16 cellular contexts compared by ENCODE assay signal in the genomic region with DNA sequence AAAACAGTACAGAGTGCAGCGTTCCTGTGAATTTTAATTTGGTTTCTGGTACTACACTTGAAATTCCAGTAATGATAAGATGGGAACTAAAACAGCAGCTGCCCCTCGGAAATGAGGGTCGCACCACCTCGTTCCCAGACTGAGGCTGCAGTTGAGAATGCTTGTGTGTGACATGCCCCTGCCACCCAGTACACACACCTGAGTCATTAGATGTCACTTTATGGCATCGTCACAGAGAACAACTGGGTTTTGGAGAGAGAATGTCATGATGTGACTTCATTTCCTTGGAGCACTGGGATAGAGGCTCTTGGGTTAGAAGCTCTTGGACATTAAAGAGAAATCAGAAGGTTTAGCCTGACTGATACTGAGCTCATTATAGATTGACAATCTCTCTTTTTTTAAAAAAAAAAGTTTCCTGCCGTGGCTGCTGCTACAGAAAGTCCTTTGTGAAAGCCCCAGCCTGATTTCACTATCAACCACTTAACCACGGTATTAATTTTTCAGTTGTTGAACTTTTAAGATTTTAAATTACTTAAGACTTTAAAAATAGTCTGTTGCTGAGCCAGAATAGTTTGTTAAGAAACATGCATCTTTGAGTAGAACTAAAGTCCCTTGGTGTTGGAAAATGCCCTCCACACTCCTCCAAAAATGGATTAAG. TPM values are rescaled to one million over a fixed set of nuclear protein-coding genes. Genes with fewer than 3 reads are reported as not detected.
DNase-seq lines count a peak whose midpoint lies in the region; ATAC-seq and TF ChIP-seq lines count a peak whose summit lies in the region.
"Had no signal": no experiment of that assay in that cellular context is flagged by ENCODE, and none has a peak within 500 bp of the region (broad histone marks: within the 10 kb centered on the region; RNA-seq: fewer than 3 reads in every experiment).

No MANE protein-coding gene starts in this region.

- H3K4me3 Mint-ChIP-seq in activated T-cell treated with anti-CD3 and anti-CD28 coated beads, Interleukin-2, amount 50 U/mL, for 24 hours = no peak overlapping the region
- H3K4me3 Mint-ChIP-seq in progenitor cell of endocrine pancreas (ENCODE audit: low read depth) = no peak overlapping the region

- H2AFZ ChIP-seq in Karpas-422 (ENCODE audit: low read length) (no peak overlapping the region), OCI-LY7 (ENCODE audit: low read length) (no peak overlapping the region)

- H3K4me1 ChIP-seq in Karpas-422 (ENCODE audit: low read length) (peaks cover 84% of the 10 kb centered on the region), OCI-LY7 (ENCODE audit: insufficient read depth, low read length, poor library complexity, severe bottlenecking) (peaks cover 13% of the 10 kb centered on the region)

- H3K9me3 ChIP-seq in Karpas-422 (ENCODE audit: low read length) (no peaks in the 10 kb centered on the region), OCI-LY7 (ENCODE audit: low read length) (no peaks in the 10 kb centered on the region)

- no peaks in the 10 kb centered on the region for H3K27me3 ChIP-seq in Karpas-422 (ENCODE audit: low read length)

- H3K36me3 ChIP-seq in Karpas-422 (ENCODE audit: insufficient read depth, low read length) = peaks cover 49% of the 10 kb centered on the region
- peaks cover 95% of the 10 kb centered on the region for H3K36me3 ChIP-seq in OCI-LY7 (ENCODE audit: insufficient read depth, low read length)

- no peaks in the 10 kb centered on the region for H3K27me3 Mint-ChIP-seq in activated T-cell treated with anti-CD3 and anti-CD28 coated beads, Interleukin-2, amount 50 U/mL, for 24 hours
- H3K27me3 Mint-ChIP-seq in progenitor cell of endocrine pancreas = no peaks in the 10 kb centered on the region

- H3K27ac Mint-ChIP-seq in activated T-cell treated with anti-CD3 and anti-CD28 coated beads, Interleukin-2, amount 50 U/mL, for 24 hours = peak overlapping the region; percentile 59
- H3K27ac Mint-ChIP-seq in progenitor cell of endocrine pancreas = peak overlapping the region; percentile 9

- H3K79me2 ChIP-seq in Karpas-422 (ENCODE audit: low read length) = peaks cover 94% of the 10 kb centered on the region
- peaks cover 88% of the 10 kb centered on the region for H3K79me2 ChIP-seq in OCI-LY7 (ENCODE audit: insufficient read depth, low read depth, low read length)

- H3K4me3 ChIP-seq in Karpas-422 (ENCODE audit: low read length) (no peak overlapping the region), OCI-LY7 (ENCODE audit: low read depth, low read length, poor library complexity, severe bottlenecking) (no peak overlapping the region)

- no peaks in the 10 kb centered on the region for H3K9me2 ChIP-seq in Karpas-422 (replicated peaks; ENCODE audit: insufficient read depth, low read length)
- no peaks in the 10 kb centered on the region for H3K9me2 ChIP-seq in OCI-LY7 (ENCODE audit: insufficient read depth, low read length)

- peaks cover 55% of the 10 kb centered on the region for H3K4me1 Mint-ChIP-seq in activated T-cell treated with anti-CD3 and anti-CD28 coated beads, Interleukin-2, amount 50 U/mL, for 24 hours (ENCODE audit: low read depth)
- H3K4me1 Mint-ChIP-seq in progenitor cell of endocrine pancreas (ENCODE audit: low read depth) = peaks cover 7% of the 10 kb centered on the region

- intact Hi-C loops in OCI-LY7 (cut with micrococcal nuclease; ENCODE audit: unreplicated experiment) = no loop called here

- POLR2A ChIA-PET in OCI-LY7 (lab: Charles Lee) = interaction anchor here (0.6 to 1.4 kb wide), 3 partner anchors 13 to 533 kb away, joined by 3 to 8 read pairs (median 3); no protein-coding TSS in a partner anchor

- H3K4me2 ChIP-seq in Karpas-422 (ENCODE audit: low read depth, low read length, poor library complexity, severe bottlenecking) (no peak overlapping the region), OCI-LY7 (ENCODE audit: low read length) (no peak overlapping the region)

- CTCF ChIA-PET in OCI-LY7 (lab: Charles Lee; ENCODE audit: unreplicated experiment) = no interaction called here

- H3K27ac ChIP-seq in Karpas-422 (ENCODE audit: low read length) = peak overlapping the region; percentile 30
- H3K27ac ChIP-seq in OCI-LY7 (ENCODE audit: low read depth, low read length, poor library complexity, severe bottlenecking) = no peak overlapping the region
- H3K27ac ChIP-seq: C4-2B had no signal

- no peaks in the 10 kb centered on the region for H3K9me3 Mint-ChIP-seq in activated T-cell treated with anti-CD3 and anti-CD28 coated beads, Interleukin-2, amount 50 U/mL, for 24 hours
- H3K9me3 Mint-ChIP-seq in progenitor cell of endocrine pancreas (ENCODE audit: low read depth) = peaks cover 4% of the 10 kb centered on the region

- no TSS peak for BruUV-seq in OCI-LY7 (replicated peaks; lab: Mats Ljungman, UMichigan)

- no peak overlapping the region for H3K9ac ChIP-seq in Karpas-422 (ENCODE audit: low read length)

- TF ChIP-seq CTCF in progenitor cell of endocrine pancreas (IDR thresholded peaks at IDR 0.05; ENCODE audit: unreplicated experiment) (no peak), OCI-LY7 (conservative IDR thresholded peaks at IDR 0.05; ENCODE audit: low read length) (no peak)

- peaks cover 17% of the 10 kb centered on the region for H4K20me1 ChIP-seq in Karpas-422 (ENCODE audit: insufficient read depth, low read depth, low read length)
- peaks cover 36% of the 10 kb centered on the region for H4K20me1 ChIP-seq in OCI-LY7 (ENCODE audit: insufficient read depth, low read length)

- H3K36me3 Mint-ChIP-seq in activated T-cell treated with anti-CD3 and anti-CD28 coated beads, Interleukin-2, amount 50 U/mL, for 24 hours (ENCODE audit: low read depth) = peaks cover 92% of the 10 kb centered on the region
- H3K36me3 Mint-ChIP-seq in progenitor cell of endocrine pancreas (ENCODE audit: insufficient read depth) = peaks cover 20% of the 10 kb centered on the region

- ATAC-seq in GM21723 (IDR thresholded peaks at IDR 0.05; ENCODE audit: unreplicated experiment) = peak; percentile 88
- ATAC-seq: Panc1 had no signal

- DNase-seq in activated T-cell treated with anti-CD3 and anti-CD28 coated beads, Interleukin-2, amount 50 U/mL, for 24 hours = no peak
- DNase-seq in activated T-cell treated with anti-CD3 and anti-CD28 coated beads, Interleukin-2, amount 50 U/mL, for 1 hour = no peak
- no peak for DNase-seq in Karpas-422
- no peak for DNase-seq in progenitor cell of endocrine pancreas (ENCODE audit: low spot score, unreplicated experiment)
- no peak for DNase-seq in dedifferentiated amniotic fluid mesenchymal stem cell (ENCODE audit: extremely low spot score)
- DNase-seq in C1 segment of cervical spinal cord (lab: John Stamatoyannopoulos, UW) = no peak
- no peak for DNase-seq in OCI-LY7 (ENCODE audit: low spot score)
- DNase-seq: EL, NCI-H1092 treated with DMSO at 0.1 percent for 48 hours, NCI-H1694 treated with DMSO at 0.1 percent for 48 hours, NCI-H345, NCI-H526 treated with DMSO at 0.1 percent for 48 hours, SHP77 had no signal

RNA-seq across cellular contexts. Expression of gene BCL2L11, which starts 24.5 kb away (rescaled TPM):
- total RNA-seq in Karpas-422 (2014; rRNA removed; shearing (Covaris generic); ENCODE audit: low replicate concordance) = 29.7 and 51.9 TPM in 2 replicates
- total RNA-seq in progenitor cell of endocrine pancreas = 24.2 and 27.7 TPM in 2 replicates
- 10.9 and 16.0 TPM in 2 replicates for total RNA-seq in OCI-LY7 (2014; rRNA removed; shearing (Covaris generic))
- 20.3 and 21.2 TPM in 2 replicates for total RNA-seq in OCI-LY7 (2022)
